In genomic region chr3:109275702-109276293, GRCh38 we compare ENCODE assay signal across 8 cellular contexts. TPM values are rescaled to one million over a fixed set of nuclear protein-coding genes. Genes with fewer than 3 reads are reported as not detected.
A peak's percentile ranks its signal among the peaks of the same experiment; 100 is the strongest.
DNase-seq lines count a peak whose midpoint lies in the region; ATAC-seq and TF ChIP-seq lines count a peak whose summit lies in the region.

No MANE protein-coding gene starts in this region.

- no peaks in the 10 kb centered on the region for H3K27me3 Mint-ChIP-seq in stimulated activated naive CD8-positive, alpha-beta T cell treated with anti-CD3 and anti-CD28 coated beads, Interleukin-15, amount 100 ng/mL, for 72 hours
- no peaks in the 10 kb centered on the region for H3K27me3 Mint-ChIP-seq in osteocyte (ENCODE audit: unreplicated experiment)

- peak; percentile 21 for DNase-seq in stimulated activated naive CD8-positive, alpha-beta T cell treated with anti-CD3 and anti-CD28 coated beads, Interleukin-15, Interleukin-2, amounts not matched to agents 100 U/mL and 50 U/mL, for 24 hours
- DNase-seq in stimulated activated naive CD8-positive, alpha-beta T cell treated with anti-CD3 and anti-CD28 coated beads, Interleukin-15, amount 100 ng/mL, for 72 hours, result no peak
- DNase-seq in OCI-M1 (lab: John Stamatoyannopoulos, UW) (peak; percentile 63), epidermal melanocyte (ENCODE audit: insufficient read length, low spot score) (peak; percentile 46), osteocyte (ENCODE audit: extremely low spot score, unreplicated experiment) (no peak), activated gamma-delta T cell (lab: John Stamatoyannopoulos, UW) (no peak)

- no peaks in the 10 kb centered on the region for H3K36me3 Mint-ChIP-seq in osteocyte (ENCODE audit: unreplicated experiment)

- ATAC-seq in stimulated activated naive CD8-positive, alpha-beta T cell treated with anti-CD3 and anti-CD28 coated beads, Interleukin-15, Interleukin-2, amounts not matched to agents 100 U/mL and 50 U/mL, for 24 hours, result no peak
- ATAC-seq in stimulated activated naive CD8-positive, alpha-beta T cell treated with anti-CD3 and anti-CD28 coated beads, Interleukin-15, amount 100 ng/mL, for 72 hours, result no peak
- no peak for ATAC-seq in GM21390 (IDR thresholded peaks at IDR 0.05; ENCODE audit: unreplicated experiment)
- ATAC-seq in GM18868 (IDR thresholded peaks at IDR 0.05; ENCODE audit: unreplicated experiment), result no peak

- no peaks in the 10 kb centered on the region for H3K9me3 Mint-ChIP-seq in stimulated activated naive CD8-positive, alpha-beta T cell treated with anti-CD3 and anti-CD28 coated beads, Interleukin-15, amount 100 ng/mL, for 72 hours
- no peaks in the 10 kb centered on the region for H3K9me3 Mint-ChIP-seq in osteocyte (ENCODE audit: unreplicated experiment)

- no peaks in the 10 kb centered on the region for H3K4me1 Mint-ChIP-seq in stimulated activated naive CD8-positive, alpha-beta T cell treated with anti-CD3 and anti-CD28 coated beads, Interleukin-15, amount 100 ng/mL, for 72 hours
- peaks cover 1% of the 10 kb centered on the region for H3K4me1 Mint-ChIP-seq in osteocyte (ENCODE audit: unreplicated experiment)

- no peak overlapping the region for H3K27ac Mint-ChIP-seq in stimulated activated naive CD8-positive, alpha-beta T cell treated with anti-CD3 and anti-CD28 coated beads, Interleukin-15, amount 100 ng/mL, for 72 hours
- H3K27ac Mint-ChIP-seq in osteocyte (ENCODE audit: unreplicated experiment), result no peak overlapping the region

- H3K4me3 Mint-ChIP-seq in stimulated activated naive CD8-positive, alpha-beta T cell treated with anti-CD3 and anti-CD28 coated beads, Interleukin-15, amount 100 ng/mL, for 72 hours, result no peak overlapping the region
- H3K4me3 Mint-ChIP-seq in osteocyte (ENCODE audit: unreplicated experiment), result no peak overlapping the region

- peak; percentile 86 for TF ChIP-seq CTCF in osteocyte (IDR thresholded peaks at IDR 0.05)

RNA-seq across cellular contexts. Expression of gene DPPA2, which starts 40.5 kb away (rescaled TPM):
- not detected in 2 replicates for total RNA-seq in osteocyte

Comparison
In these comparisons a context has a peak if more than half of its experiments do, and no peak if none do; other contexts are left out.
1. DNase-seq: peak in stimulated activated naive CD8-positive, alpha-beta T cell treated with anti-CD3 and anti-CD28 coated beads, Interleukin-15, Interleukin-2, amounts not matched to agents 100 U/mL and 50 U/mL, for 24 hours (single experiment), OCI-M1 (single experiment) and epidermal melanocyte (single experiment); none in stimulated activated naive CD8-positive, alpha-beta T cell treated with anti-CD3 and anti-CD28 coated beads, Interleukin-15, amount 100 ng/mL, for 72 hours (0 of 2), osteocyte (single experiment) and activated gamma-delta T cell (single experiment).